Comparison of ENCODE assay signal across 1 cellular context in the genomic region with DNA sequence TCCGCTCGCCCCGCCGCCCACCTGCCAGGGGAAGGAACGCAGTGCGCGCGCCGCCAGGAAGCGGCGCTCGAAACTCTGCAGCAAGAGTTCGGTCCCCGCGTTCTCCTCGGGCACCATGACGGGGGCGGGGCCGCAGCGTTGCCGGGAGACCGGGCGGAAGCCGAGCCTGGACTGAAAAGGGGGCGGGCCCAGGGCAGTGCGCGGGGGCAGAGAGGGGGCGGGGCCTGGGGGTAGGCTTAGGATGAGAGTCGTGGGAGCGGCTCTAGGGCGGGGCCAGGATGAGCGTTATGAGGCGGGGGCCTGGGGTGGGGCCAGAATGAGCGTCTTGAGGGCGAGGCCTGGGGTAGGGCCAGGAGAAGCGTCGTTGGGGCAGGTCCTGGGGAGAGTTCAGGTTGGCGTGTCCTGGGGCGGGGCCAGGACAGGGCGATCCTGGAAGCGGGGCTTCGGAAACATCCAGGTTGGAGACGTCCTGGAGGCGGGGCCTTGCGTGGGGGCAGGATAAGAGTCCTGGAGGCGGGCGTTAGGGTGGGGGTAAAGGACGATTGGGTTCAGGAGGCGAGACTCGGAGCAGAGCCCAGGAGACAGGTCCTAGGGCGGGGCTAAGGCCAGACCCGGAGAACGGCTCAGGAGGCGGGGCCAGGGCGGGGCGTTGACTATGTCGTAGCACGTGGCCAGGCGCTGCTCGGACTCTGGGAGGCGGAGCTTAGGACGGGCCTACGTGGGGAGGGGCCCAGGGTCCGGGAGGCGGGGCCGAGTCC.
TF ChIP-seq lines count a peak whose summit lies in the region.
"Not testable (repeated sequence)": the region's sequence is repeated elsewhere in the genome, so short reads cannot be mapped to it uniquely, and the experiment has no call there.

No MANE protein-coding gene starts in this region.

TF ChIP-seq in HepG2, 621 proteins besides CTCF, POLR2A, EP300 and RAD21 (continued from another document and continues in another):
- TF ChIP-seq, protein P1, sequence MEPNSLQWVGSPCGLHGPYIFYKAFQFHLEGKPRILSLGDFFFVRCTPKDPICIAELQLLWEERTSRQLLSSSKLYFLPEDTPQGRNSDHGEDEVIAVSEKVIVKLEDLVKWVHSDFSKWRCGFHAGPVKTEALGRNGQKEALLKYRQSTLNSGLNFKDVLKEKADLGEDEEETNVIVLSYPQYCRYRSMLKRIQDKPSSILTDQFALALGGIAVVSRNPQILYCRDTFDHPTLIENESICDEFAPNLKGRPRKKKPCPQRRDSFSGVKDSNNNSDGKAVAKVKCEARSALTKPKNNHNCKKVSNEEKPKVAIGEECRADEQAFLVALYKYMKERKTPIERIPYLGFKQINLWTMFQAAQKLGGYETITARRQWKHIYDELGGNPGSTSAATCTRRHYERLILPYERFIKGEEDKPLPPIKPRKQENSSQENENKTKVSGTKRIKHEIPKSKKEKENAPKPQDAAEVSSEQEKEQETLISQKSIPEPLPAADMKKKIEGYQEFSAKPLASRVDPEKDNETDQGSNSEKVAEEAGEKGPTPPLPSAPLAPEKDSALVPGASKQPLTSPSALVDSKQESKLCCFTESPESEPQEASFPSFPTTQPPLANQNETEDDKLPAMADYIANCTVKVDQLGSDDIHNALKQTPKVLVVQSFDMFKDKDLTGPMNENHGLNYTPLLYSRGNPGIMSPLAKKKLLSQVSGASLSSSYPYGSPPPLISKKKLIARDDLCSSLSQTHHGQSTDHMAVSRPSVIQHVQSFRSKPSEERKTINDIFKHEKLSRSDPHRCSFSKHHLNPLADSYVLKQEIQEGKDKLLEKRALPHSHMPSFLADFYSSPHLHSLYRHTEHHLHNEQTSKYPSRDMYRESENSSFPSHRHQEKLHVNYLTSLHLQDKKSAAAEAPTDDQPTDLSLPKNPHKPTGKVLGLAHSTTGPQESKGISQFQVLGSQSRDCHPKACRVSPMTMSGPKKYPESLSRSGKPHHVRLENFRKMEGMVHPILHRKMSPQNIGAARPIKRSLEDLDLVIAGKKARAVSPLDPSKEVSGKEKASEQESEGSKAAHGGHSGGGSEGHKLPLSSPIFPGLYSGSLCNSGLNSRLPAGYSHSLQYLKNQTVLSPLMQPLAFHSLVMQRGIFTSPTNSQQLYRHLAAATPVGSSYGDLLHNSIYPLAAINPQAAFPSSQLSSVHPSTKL (CRISPR knock-in tag; IDR thresholded peaks at IDR 0.05), result 0 out of 2 replicates have a peak, but pooled peaks have one; percentile 13
- peak; percentile 37 for TF ChIP-seq YY1 (IDR thresholded peaks at IDR 0.05; ENCODE audit: insufficient read depth, insufficient replicate concordance, low read depth, low read length)
- TF ChIP-seq ZNF605 (CRISPR knock-in tag; IDR thresholded peaks at IDR 0.05), result peak; percentile 47; the same call in 1 of the 2 replicates
- 0 out of 2 replicates have a peak, but pooled peaks have one; percentile 38 for TF ChIP-seq RFXAP (CRISPR knock-in tag; IDR thresholded peaks at IDR 0.05; ENCODE audit: borderline replicate concordance)
- peak; percentile 62; the same call in 1 of the 2 replicates for TF ChIP-seq MYC (CRISPR knock-in tag; IDR thresholded peaks at IDR 0.05; ENCODE audit: borderline replicate concordance)
- TF ChIP-seq, protein P2, sequence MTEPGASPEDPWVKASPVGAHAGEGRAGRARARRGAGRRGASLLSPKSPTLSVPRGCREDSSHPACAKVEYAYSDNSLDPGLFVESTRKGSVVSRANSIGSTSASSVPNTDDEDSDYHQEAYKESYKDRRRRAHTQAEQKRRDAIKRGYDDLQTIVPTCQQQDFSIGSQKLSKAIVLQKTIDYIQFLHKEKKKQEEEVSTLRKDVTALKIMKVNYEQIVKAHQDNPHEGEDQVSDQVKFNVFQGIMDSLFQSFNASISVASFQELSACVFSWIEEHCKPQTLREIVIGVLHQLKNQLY (CRISPR knock-in tag; IDR thresholded peaks at IDR 0.05), result 0 out of 2 replicates have a peak, but pooled peaks have one; percentile 47
- TF ChIP-seq GABPA (IDR thresholded peaks at IDR 0.05; ENCODE audit: low read depth, low read length), result peak; percentile 12; the same call in 1 of the 2 replicates
- TF ChIP-seq GABPA (CRISPR knock-in tag; IDR thresholded peaks at IDR 0.05; ENCODE audit: low read depth), result peak; percentile 33; the same call in 1 of the 2 replicates
- TF ChIP-seq ZNF430 (CRISPR knock-in tag; IDR thresholded peaks at IDR 0.05), result 0 out of 2 replicates have a peak, but pooled peaks have one; percentile 73
- peak; percentile 92 for TF ChIP-seq SP4 (CRISPR knock-in tag; IDR thresholded peaks at IDR 0.05)
- peak; percentile 69; the same call in 1 of the 2 replicates for TF ChIP-seq ZMYM2 (CRISPR knock-in tag; IDR thresholded peaks at IDR 0.05)
- TF ChIP-seq, protein P3, sequence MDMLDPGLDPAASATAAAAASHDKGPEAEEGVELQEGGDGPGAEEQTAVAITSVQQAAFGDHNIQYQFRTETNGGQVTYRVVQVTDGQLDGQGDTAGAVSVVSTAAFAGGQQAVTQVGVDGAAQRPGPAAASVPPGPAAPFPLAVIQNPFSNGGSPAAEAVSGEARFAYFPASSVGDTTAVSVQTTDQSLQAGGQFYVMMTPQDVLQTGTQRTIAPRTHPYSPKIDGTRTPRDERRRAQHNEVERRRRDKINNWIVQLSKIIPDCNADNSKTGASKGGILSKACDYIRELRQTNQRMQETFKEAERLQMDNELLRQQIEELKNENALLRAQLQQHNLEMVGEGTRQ (IDR thresholded peaks at IDR 0.05; ENCODE audit: low read depth, low read length), result not testable (repeated sequence)
- TF ChIP-seq, protein P3 (CRISPR knock-in tag; IDR thresholded peaks at IDR 0.05; ENCODE audit: borderline replicate concordance), result peak; percentile 69; the same call in 1 of the 2 replicates
- peak; percentile 77 for TF ChIP-seq GABPB1 (CRISPR knock-in tag; IDR thresholded peaks at IDR 0.05)
- TF ChIP-seq, protein P4, sequence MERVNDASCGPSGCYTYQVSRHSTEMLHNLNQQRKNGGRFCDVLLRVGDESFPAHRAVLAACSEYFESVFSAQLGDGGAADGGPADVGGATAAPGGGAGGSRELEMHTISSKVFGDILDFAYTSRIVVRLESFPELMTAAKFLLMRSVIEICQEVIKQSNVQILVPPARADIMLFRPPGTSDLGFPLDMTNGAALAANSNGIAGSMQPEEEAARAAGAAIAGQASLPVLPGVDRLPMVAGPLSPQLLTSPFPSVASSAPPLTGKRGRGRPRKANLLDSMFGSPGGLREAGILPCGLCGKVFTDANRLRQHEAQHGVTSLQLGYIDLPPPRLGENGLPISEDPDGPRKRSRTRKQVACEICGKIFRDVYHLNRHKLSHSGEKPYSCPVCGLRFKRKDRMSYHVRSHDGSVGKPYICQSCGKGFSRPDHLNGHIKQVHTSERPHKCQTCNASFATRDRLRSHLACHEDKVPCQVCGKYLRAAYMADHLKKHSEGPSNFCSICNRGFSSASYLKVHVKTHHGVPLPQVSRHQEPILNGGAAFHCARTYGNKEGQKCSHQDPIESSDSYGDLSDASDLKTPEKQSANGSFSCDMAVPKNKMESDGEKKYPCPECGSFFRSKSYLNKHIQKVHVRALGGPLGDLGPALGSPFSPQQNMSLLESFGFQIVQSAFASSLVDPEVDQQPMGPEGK (CRISPR knock-in tag; IDR thresholded peaks at IDR 0.05), result peak; percentile 52
- peak; percentile 59; the same call in 1 of the 3 replicates for TF ChIP-seq MXI1 (IDR thresholded peaks at IDR 0.05; ENCODE audit: borderline replicate concordance, low read depth, low read length)
- peak; percentile 29; the same call in 1 of the 2 replicates for TF ChIP-seq MAZ (IDR thresholded peaks at IDR 0.05; ENCODE audit: borderline replicate concordance, low read depth, low read length)
- not testable (repeated sequence) for TF ChIP-seq MAZ (CRISPR knock-in tag; IDR thresholded peaks at IDR 0.05; ENCODE audit: low read depth); NONO (IDR thresholded peaks at IDR 0.05)
- 0 out of 2 replicates have a peak, but pooled peaks have one; percentile 3 for TF ChIP-seq ELF1 (CRISPR knock-in tag; IDR thresholded peaks at IDR 0.05)
- TF ChIP-seq ZNF563 (CRISPR knock-in tag; IDR thresholded peaks at IDR 0.05), result 0 out of 2 replicates have a peak, but pooled peaks have one; percentile 17
- TF ChIP-seq SAP130 (CRISPR knock-in tag; IDR thresholded peaks at IDR 0.05; ENCODE audit: low read depth), result peak; percentile 73
- TF ChIP-seq SP5 (CRISPR knock-in tag; IDR thresholded peaks at IDR 0.05; ENCODE audit: borderline replicate concordance, low read depth), result peak; percentile 45; the same call in 1 of the 2 replicates
- 0 out of 2 replicates have a peak, but pooled peaks have one; percentile 18 for TF ChIP-seq FOXK1 (CRISPR knock-in tag; IDR thresholded peaks at IDR 0.05; ENCODE audit: borderline replicate concordance, low read depth)
- 0 out of 2 replicates have a peak, but pooled peaks have one; percentile 48 for TF ChIP-seq ZNF343 (CRISPR knock-in tag; IDR thresholded peaks at IDR 0.05)
- TF ChIP-seq, protein P5, sequence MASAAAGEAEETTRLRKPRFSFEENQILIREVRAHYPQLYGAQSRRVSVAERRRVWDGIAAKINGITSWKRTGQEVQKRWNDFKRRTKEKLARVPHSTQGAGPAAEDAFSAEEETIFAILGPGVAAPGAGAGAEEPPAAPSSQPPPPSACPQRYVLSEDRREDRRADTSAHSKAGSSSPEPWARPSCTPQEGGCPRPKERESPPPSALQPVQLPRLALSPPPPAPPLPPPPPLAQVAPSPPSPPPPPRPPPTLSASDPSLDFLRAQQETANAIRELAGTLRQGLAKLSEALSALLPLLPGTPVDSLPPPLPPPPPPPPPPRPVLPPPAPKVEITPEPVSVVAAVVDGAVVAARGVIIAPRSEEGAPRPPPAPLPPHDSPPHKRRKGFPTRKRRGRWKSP (CRISPR knock-in tag; IDR thresholded peaks at IDR 0.05), result peak; percentile 31; the same call in 1 of the 2 replicates
- 0 out of 2 replicates have a peak, but pooled peaks have one; percentile 25 for TF ChIP-seq ZSCAN21 (CRISPR knock-in tag; IDR thresholded peaks at IDR 0.05; ENCODE audit: borderline replicate concordance)
- TF ChIP-seq, protein P6, sequence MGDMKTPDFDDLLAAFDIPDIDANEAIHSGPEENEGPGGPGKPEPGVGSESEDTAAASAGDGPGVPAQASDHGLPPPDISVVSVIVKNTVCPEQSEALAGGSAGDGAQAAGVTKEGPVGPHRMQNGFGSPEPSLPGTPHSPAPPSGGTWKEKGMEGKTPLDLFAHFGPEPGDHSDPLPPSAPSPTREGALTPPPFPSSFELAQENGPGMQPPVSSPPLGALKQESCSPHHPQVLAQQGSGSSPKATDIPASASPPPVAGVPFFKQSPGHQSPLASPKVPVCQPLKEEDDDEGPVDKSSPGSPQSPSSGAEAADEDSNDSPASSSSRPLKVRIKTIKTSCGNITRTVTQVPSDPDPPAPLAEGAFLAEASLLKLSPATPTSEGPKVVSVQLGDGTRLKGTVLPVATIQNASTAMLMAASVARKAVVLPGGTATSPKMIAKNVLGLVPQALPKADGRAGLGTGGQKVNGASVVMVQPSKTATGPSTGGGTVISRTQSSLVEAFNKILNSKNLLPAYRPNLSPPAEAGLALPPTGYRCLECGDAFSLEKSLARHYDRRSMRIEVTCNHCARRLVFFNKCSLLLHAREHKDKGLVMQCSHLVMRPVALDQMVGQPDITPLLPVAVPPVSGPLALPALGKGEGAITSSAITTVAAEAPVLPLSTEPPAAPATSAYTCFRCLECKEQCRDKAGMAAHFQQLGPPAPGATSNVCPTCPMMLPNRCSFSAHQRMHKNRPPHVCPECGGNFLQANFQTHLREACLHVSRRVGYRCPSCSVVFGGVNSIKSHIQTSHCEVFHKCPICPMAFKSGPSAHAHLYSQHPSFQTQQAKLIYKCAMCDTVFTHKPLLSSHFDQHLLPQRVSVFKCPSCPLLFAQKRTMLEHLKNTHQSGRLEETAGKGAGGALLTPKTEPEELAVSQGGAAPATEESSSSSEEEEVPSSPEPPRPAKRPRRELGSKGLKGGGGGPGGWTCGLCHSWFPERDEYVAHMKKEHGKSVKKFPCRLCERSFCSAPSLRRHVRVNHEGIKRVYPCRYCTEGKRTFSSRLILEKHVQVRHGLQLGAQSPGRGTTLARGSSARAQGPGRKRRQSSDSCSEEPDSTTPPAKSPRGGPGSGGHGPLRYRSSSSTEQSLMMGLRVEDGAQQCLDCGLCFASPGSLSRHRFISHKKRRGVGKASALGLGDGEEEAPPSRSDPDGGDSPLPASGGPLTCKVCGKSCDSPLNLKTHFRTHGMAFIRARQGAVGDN (CRISPR knock-in tag; IDR thresholded peaks at IDR 0.05), result peak; percentile 72
- TF ChIP-seq RFX3 (CRISPR knock-in tag; IDR thresholded peaks at IDR 0.05), result peak; percentile 76
- TF ChIP-seq RAD51 (IDR thresholded peaks at IDR 0.05; ENCODE audit: borderline replicate concordance), result peak; percentile 28; the same call in 1 of the 2 replicates
- TF ChIP-seq ARNTL (CRISPR knock-in tag; IDR thresholded peaks at IDR 0.05), result 0 out of 2 replicates have a peak, but pooled peaks have one; percentile 64
- 0 out of 2 replicates have a peak, but pooled peaks have one; percentile 40 for TF ChIP-seq DR1 (CRISPR knock-in tag; IDR thresholded peaks at IDR 0.05)
- TF ChIP-seq, protein P7, sequence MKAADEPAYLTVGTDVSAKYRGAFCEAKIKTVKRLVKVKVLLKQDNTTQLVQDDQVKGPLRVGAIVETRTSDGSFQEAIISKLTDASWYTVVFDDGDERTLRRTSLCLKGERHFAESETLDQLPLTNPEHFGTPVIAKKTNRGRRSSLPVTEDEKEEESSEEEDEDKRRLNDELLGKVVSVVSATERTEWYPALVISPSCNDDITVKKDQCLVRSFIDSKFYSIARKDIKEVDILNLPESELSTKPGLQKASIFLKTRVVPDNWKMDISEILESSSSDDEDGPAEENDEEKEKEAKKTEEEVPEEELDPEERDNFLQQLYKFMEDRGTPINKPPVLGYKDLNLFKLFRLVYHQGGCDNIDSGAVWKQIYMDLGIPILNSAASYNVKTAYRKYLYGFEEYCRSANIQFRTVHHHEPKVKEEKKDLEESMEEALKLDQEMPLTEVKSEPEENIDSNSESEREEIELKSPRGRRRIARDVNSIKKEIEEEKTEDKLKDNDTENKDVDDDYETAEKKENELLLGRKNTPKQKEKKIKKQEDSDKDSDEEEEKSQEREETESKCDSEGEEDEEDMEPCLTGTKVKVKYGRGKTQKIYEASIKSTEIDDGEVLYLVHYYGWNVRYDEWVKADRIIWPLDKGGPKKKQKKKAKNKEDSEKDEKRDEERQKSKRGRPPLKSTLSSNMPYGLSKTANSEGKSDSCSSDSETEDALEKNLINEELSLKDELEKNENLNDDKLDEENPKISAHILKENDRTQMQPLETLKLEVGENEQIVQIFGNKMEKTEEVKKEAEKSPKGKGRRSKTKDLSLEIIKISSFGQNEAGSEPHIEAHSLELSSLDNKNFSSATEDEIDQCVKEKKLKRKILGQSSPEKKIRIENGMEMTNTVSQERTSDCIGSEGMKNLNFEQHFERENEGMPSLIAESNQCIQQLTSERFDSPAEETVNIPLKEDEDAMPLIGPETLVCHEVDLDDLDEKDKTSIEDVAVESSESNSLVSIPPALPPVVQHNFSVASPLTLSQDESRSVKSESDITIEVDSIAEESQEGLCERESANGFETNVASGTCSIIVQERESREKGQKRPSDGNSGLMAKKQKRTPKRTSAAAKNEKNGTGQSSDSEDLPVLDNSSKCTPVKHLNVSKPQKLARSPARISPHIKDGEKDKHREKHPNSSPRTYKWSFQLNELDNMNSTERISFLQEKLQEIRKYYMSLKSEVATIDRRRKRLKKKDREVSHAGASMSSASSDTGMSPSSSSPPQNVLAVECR (CRISPR knock-in tag; IDR thresholded peaks at IDR 0.05; ENCODE audit: borderline replicate concordance), result peak; percentile 62; the same call in 1 of the 2 replicates
- TF ChIP-seq ESRRA (CRISPR knock-in tag; IDR thresholded peaks at IDR 0.05; ENCODE audit: low read depth), result 0 out of 2 replicates have a peak, but pooled peaks have one; percentile 1
- peak; percentile 30; the same call in 1 of the 2 replicates for TF ChIP-seq NONO (CRISPR knock-in tag; conservative IDR thresholded peaks at IDR 0.05)
- TF ChIP-seq SIN3A (IDR thresholded peaks at IDR 0.05; ENCODE audit: borderline replicate concordance, low read depth, low read length), result peak; percentile 42; the same call in 1 of the 2 replicates
